ENCODE assay signal across 12 cellular contexts in the genomic region with DNA sequence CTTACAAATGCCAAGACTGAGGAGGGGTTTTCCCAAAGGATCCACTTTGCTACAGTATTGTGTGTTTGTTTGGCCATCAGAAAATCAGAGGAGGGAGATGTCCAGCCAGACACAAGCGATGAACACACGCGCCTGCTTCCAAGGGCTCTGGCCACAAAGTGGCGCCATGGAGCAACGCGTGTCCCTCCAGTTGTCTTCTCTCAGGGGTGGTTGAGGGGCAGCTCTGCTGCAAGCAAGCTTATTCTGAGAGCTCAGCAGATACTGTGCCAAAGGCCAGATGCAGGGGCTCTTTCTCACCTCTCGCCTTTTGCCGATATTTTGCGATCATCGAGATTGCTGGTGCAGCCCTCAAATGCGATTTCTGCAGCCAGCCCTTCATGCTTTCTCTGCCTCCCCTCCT.
A peak's percentile ranks its signal among the peaks of the same experiment; 100 is the strongest.
DNase-seq lines count a peak whose midpoint lies in the region; ATAC-seq, FAIRE-seq and TF ChIP-seq lines count a peak whose summit lies in the region.
"Had no signal": no experiment of that assay in that cellular context is flagged by ENCODE, and none has a peak within 500 bp of the region (broad histone marks: within the 10 kb centered on the region; RNA-seq: fewer than 3 reads in every experiment).

No MANE protein-coding gene starts in this region.

- TF ChIP-seq EP300 in HepG2 (IDR thresholded peaks at IDR 0.05; ENCODE audit: low read depth in 2 of 2, low read length in 2 of 2) (no peak), HepG2 (CRISPR knock-in tag; IDR thresholded peaks at IDR 0.05; ENCODE audit: borderline replicate concordance) (no peak), tibial nerve (IDR thresholded peaks at IDR 0.05) (no peak)

- no peak overlapping the region for H3K4me3 Mint-ChIP-seq in HFFc6
- H3K4me3 Mint-ChIP-seq: IgD-negative memory B cell, mesothelial cell of epicardium had no signal

- H3K27me3 ChIP-seq in BE2C (no peaks in the 10 kb centered on the region), brain microvascular endothelial cell (replicated peaks) (no peaks in the 10 kb centered on the region), HepG2 (ENCODE audit: control insufficient read depth in 1 of 2, insufficient read depth in 2 of 2, low read length in 2 of 2) (no peaks in the 10 kb centered on the region), tibial nerve (no peaks in the 10 kb centered on the region)

- H4K20me1 ChIP-seq in HepG2 (ENCODE audit: insufficient read depth, low read length), result no peaks in the 10 kb centered on the region

- H3K4me1 Mint-ChIP-seq in HFFc6 (ENCODE audit: low read depth), result peaks cover 17% of the 10 kb centered on the region
- H3K4me1 Mint-ChIP-seq: IgD-negative memory B cell had no signal

- H3K27ac Mint-ChIP-seq in HFFc6, result no peak overlapping the region
- H3K27ac Mint-ChIP-seq: IgD-negative memory B cell, mesothelial cell of epicardium had no signal

- ATAC-seq in HepG2, result peak; percentile 90
- ATAC-seq in HG03039 (IDR thresholded peaks at IDR 0.05; ENCODE audit: unreplicated experiment), result no peak

- 80% methylated on average over 5 of the region's 11 CpGs for WGBS in HepG2 (ENCODE audit: low lambda C conversion rate)
- WGBS in tibial nerve, 2 donors, result 49 to 57% methylated on average over 11 of the region's 11 CpGs

- no peaks in the 10 kb centered on the region for H3K4me1 ChIP-seq in BE2C
- H3K4me1 ChIP-seq in HepG2 (ENCODE audit: insufficient read depth, low read length), result peaks cover 6% of the 10 kb centered on the region; the same call in 1 of the 2 replicates
- H3K4me1 ChIP-seq in tibial nerve, result no peaks in the 10 kb centered on the region

- intact Hi-C loops in HepG2 (cut with micrococcal nuclease; ENCODE audit: unreplicated experiment), result loop anchor here (1.0 kb wide), 1 partner anchor 58 kb away; no protein-coding TSS in a partner anchor

- peak; percentile 87 for FAIRE-seq in HepG2 (lab: Jason Lieb, UNC)
- FAIRE-seq: TTC549 had no signal

- in situ Hi-C loops in brain microvascular endothelial cell (cut with HindIII; ENCODE audit: low pct_ligation_motif_present, low sequenced_read_pairs) (no loop called here), HepG2 (cut with HindIII; ENCODE audit: extremely low pct_ligation_motif_present, low pct_unique_long_range_greater_than_20kb) (no loop called here)

- TF ChIP-seq RAD21 in HepG2 (CRISPR knock-in tag; IDR thresholded peaks at IDR 0.05), result peak; percentile 69

- TF ChIP-seq CTCF in BE2C (IDR thresholded peaks at IDR 0.05; ENCODE audit: low read depth, low read length), result peak; percentile 50
- peak; percentile 57 for TF ChIP-seq CTCF in HFFc6 (IDR thresholded peaks at IDR 0.05)
- peak; percentile 67 for TF ChIP-seq CTCF in brain microvascular endothelial cell (IDR thresholded peaks at IDR 0.05; ENCODE audit: low read depth, low read length, missing control alignments)
- TF ChIP-seq CTCF in HepG2 (CRISPR knock-in tag; IDR thresholded peaks at IDR 0.05), result peak; percentile 85
- peak in 1 of 5 experiments; percentile 10 for TF ChIP-seq CTCF in tibial nerve (IDR thresholded peaks at IDR 0.05)

- no peaks in the 10 kb centered on the region for H3K9me3 Mint-ChIP-seq in HFFc6
- H3K9me3 Mint-ChIP-seq: IgD-negative memory B cell, mesothelial cell of epicardium had no signal

- H3K9ac ChIP-seq in HepG2 (ENCODE audit: insufficient read depth, low read depth, low read length), result no peak overlapping the region

- peak; percentile 47 for DNase-seq in BE2C
- DNase-seq in HFFc6, result no peak
- no peak for DNase-seq in brain microvascular endothelial cell
- peak; percentile 48 for DNase-seq in HepG2 (ENCODE audit: low spot score)
- no peak for DNase-seq in tibial nerve (ENCODE audit: low spot score in 2 of 2)
- no peak for DNase-seq in occipital lobe (lab: John Stamatoyannopoulos, UW)
- no peak for DNase-seq in AG20443 (ENCODE audit: low spot score)
- DNase-seq: DMS153 had no signal

- H3K27ac ChIP-seq in brain microvascular endothelial cell (no peak overlapping the region), HepG2 (ENCODE audit: extremely low read length, insufficient read depth, low read length) (no peak overlapping the region), tibial nerve (no peak overlapping the region)

- H3K79me2 ChIP-seq in HepG2 (ENCODE audit: insufficient read depth, low read length), result no peaks in the 10 kb centered on the region

- CTCF ChIA-PET in HepG2 (lab: Yijun Ruan, JAX; ENCODE audit: low intra/inter-chr PET ratio, low total read pairs), result interaction anchor here (2.5 kb wide), 1 partner anchor 59 kb away, joined by 14 read pairs; no protein-coding TSS in a partner anchor

- TF ChIP-seq POLR2A in HepG2 (IDR thresholded peaks at IDR 0.05; ENCODE audit: insufficient read depth in 1 of 2, low read depth in 2 of 2, low read length in 2 of 2) (no peak), tibial nerve (IDR thresholded peaks at IDR 0.05) (no peak)

- H3K4me2 ChIP-seq in HepG2 (ENCODE audit: low read depth, low read length), result no peak overlapping the region

- H3K9me3 ChIP-seq in BE2C (no peaks in the 10 kb centered on the region), HepG2 (ENCODE audit: low read length) (no peaks in the 10 kb centered on the region), tibial nerve (no peaks in the 10 kb centered on the region)

- H3K36me3 Mint-ChIP-seq in HFFc6 (ENCODE audit: low read depth), result no peaks in the 10 kb centered on the region
- H3K36me3 Mint-ChIP-seq: IgD-negative memory B cell, mesothelial cell of epicardium had no signal

- H3K4me3 ChIP-seq in BE2C (ENCODE audit: low read depth, low read length) (no peak overlapping the region), brain microvascular endothelial cell (ENCODE audit: low read depth, low read length) (no peak overlapping the region), HepG2 (replicated peaks in 1 of 3; ENCODE audit: insufficient read depth in 1 of 3, low read depth in 2 of 3, low read length in 3 of 3) (no peak overlapping the region), tibial nerve (no peak overlapping the region)

- no peaks in the 10 kb centered on the region for H3K36me3 ChIP-seq in BE2C
- H3K36me3 ChIP-seq in brain microvascular endothelial cell (replicated peaks), result no peaks in the 10 kb centered on the region
- H3K36me3 ChIP-seq in HepG2 (replicated peaks in 1 of 2; ENCODE audit: control insufficient read depth in 1 of 2, insufficient read depth in 2 of 2, low read length in 2 of 2), result no peaks in the 10 kb centered on the region
- H3K36me3 ChIP-seq in tibial nerve, result no peaks in the 10 kb centered on the region

- H3K27me3 Mint-ChIP-seq in HFFc6 (ENCODE audit: insufficient read depth), result peaks cover 2% of the 10 kb centered on the region; the same call in 1 of the 2 replicates

- POLR2A ChIA-PET in HepG2 (lab: Yijun Ruan, JAX), result interaction anchor here (1.2 to 1.4 kb wide), 2 partner anchors 11 to 58 kb away, joined by 4 to 9 read pairs; no protein-coding TSS in a partner anchor

- BruUV-seq in HepG2 (replicated peaks; lab: Mats Ljungman, UMichigan), result no TSS peak

- H2AFZ ChIP-seq in HepG2 (ENCODE audit: low read length), result no peak overlapping the region

TF ChIP-seq in HepG2, 621 proteins besides CTCF, POLR2A, EP300 and RAD21 (continues in another document):
- TF ChIP-seq SMC3 (IDR thresholded peaks at IDR 0.05; ENCODE audit: low read length) (peak; percentile 86), SNAPC2 (CRISPR knock-in tag; IDR thresholded peaks at IDR 0.05) (no peak), SOX6 (IDR thresholded peaks at IDR 0.05) (no peak), SOX6 (CRISPR knock-in tag; IDR thresholded peaks at IDR 0.05) (peak; percentile 15; the same call in 1 of the 2 replicates), STAG1 (CRISPR knock-in tag; IDR thresholded peaks at IDR 0.05) (peak; percentile 83), MIER3 (CRISPR knock-in tag; IDR thresholded peaks at IDR 0.05; ENCODE audit: borderline replicate concordance) (peak; percentile 48; the same call in 1 of the 2 replicates), TBX3 (IDR thresholded peaks at IDR 0.05; ENCODE audit: borderline replicate concordance) (no peak), KDM2A (CRISPR knock-in tag; IDR thresholded peaks at IDR 0.05; ENCODE audit: borderline replicate concordance, low read depth) (peak; percentile 52; the same call in 1 of the 2 replicates), MYC (CRISPR knock-in tag; IDR thresholded peaks at IDR 0.05; ENCODE audit: borderline replicate concordance) (0 out of 2 replicates have a peak, but pooled peaks have one; percentile 15), MEIS2 (CRISPR knock-in tag; IDR thresholded peaks at IDR 0.05) (no peak), ZSCAN12 (CRISPR knock-in tag; IDR thresholded peaks at IDR 0.05) (no peak), ZNF17 (CRISPR knock-in tag; IDR thresholded peaks at IDR 0.05) (no peak), ZNF180 (CRISPR knock-in tag; IDR thresholded peaks at IDR 0.05; ENCODE audit: borderline replicate concordance, low read depth) (no peak), ZSCAN31 (CRISPR knock-in tag; IDR thresholded peaks at IDR 0.05; ENCODE audit: low read depth) (no peak), RXRB (CRISPR knock-in tag; IDR thresholded peaks at IDR 0.05; ENCODE audit: borderline replicate concordance) (peak; percentile 14; the same call in 1 of the 2 replicates)
- TF ChIP-seq, protein P1, sequence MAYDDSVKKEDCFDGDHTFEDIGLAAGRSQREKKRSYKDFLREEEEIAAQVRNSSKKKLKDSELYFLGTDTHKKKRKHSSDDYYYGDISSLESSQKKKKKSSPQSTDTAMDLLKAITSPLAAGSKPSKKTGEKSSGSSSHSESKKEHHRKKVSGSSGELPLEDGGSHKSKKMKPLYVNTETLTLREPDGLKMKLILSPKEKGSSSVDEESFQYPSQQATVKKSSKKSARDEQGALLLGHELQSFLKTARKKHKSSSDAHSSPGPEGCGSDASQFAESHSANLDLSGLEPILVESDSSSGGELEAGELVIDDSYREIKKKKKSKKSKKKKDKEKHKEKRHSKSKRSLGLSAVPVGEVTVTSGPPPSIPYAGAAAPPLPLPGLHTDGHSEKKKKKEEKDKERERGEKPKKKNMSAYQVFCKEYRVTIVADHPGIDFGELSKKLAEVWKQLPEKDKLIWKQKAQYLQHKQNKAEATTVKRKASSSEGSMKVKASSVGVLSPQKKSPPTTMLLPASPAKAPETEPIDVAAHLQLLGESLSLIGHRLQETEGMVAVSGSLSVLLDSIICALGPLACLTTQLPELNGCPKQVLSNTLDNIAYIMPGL (CRISPR knock-in tag; IDR thresholded peaks at IDR 0.05; ENCODE audit: borderline replicate concordance in 1 of 2, low read depth in 1 of 2), result 0 out of 4 replicates have a peak, but pooled peaks of 1 of the 2 experiments have one; percentile 50

Comparison
In these comparisons a context has a peak if more than half of its experiments do, and no peak if none do; other contexts are left out.
1. DNase-seq: peak in BE2C (single experiment) and HepG2 (single experiment); none in HFFc6 (single experiment), brain microvascular endothelial cell (single experiment), tibial nerve (0 of 2), occipital lobe (single experiment) and AG20443 (single experiment).